In genomic region chr7:69465262-69465661, GRCh38 we compare ENCODE assay signal across 20 cellular contexts.
A peak's percentile ranks its signal among the peaks of the same experiment; 100 is the strongest.
DNase-seq lines count a peak whose midpoint lies in the region; ATAC-seq, FAIRE-seq and TF ChIP-seq lines count a peak whose summit lies in the region.
"Had no signal": no experiment of that assay in that cellular context is flagged by ENCODE, and none has a peak within 500 bp of the region (broad histone marks: within the 10 kb centered on the region; RNA-seq: fewer than 3 reads in every experiment).

No MANE protein-coding gene starts in this region.

- intact Hi-C loops in A673 (cut with micrococcal nuclease; ENCODE audit: unreplicated experiment) = no loop called here
- intact Hi-C loops in sciatic nerve (cut with DNase I) = no loop called here

- peaks cover 4% of the 10 kb centered on the region for H3K9me3 Mint-ChIP-seq in astrocyte (ENCODE audit: unreplicated experiment)

- ATAC-seq in sciatic nerve (peak; percentile 55), HG02798 (IDR thresholded peaks at IDR 0.05; ENCODE audit: poor library complexity, unreplicated experiment) (no peak), GM21723 (IDR thresholded peaks at IDR 0.05; ENCODE audit: unreplicated experiment) (no peak)
- ATAC-seq: A549, GM23338, HCT116 had no signal

- no peak overlapping the region for H3K4me3 Mint-ChIP-seq in astrocyte (ENCODE audit: unreplicated experiment)
- H3K4me3 Mint-ChIP-seq: CD4-positive, alpha-beta memory T cell; GM23338; H9 had no signal

- H3K27ac Mint-ChIP-seq in astrocyte (ENCODE audit: unreplicated experiment) = no peak overlapping the region
- H3K27ac Mint-ChIP-seq: CD4-positive, alpha-beta memory T cell; GM23338; H9 had no signal

- POLR2A ChIA-PET in A673 (lab: Charles Lee; ENCODE audit: low non-redundant PET) = no interaction called here

- H3K4me3 ChIP-seq in A673 (ENCODE audit: low read depth, low read length, poor library complexity, severe bottlenecking) (no peak overlapping the region), astrocyte (ENCODE audit: insufficient read depth, low read depth, low read length) (no peak overlapping the region)
- H3K4me3 ChIP-seq: A549, GM23338 had no signal

- no TSS peak for BruUV-seq in A673 (replicated peaks; lab: Mats Ljungman, UMichigan)

- H3K4me1 ChIP-seq in A673 (ENCODE audit: insufficient read depth, low read length, poor library complexity, severe bottlenecking) (no peaks in the 10 kb centered on the region), astrocyte (ENCODE audit: insufficient read depth, low read length) (no peaks in the 10 kb centered on the region)
- H3K4me1 ChIP-seq: A549 had no signal

- no peaks in the 10 kb centered on the region for H3K36me3 Mint-ChIP-seq in astrocyte (ENCODE audit: low read depth, unreplicated experiment)
- H3K36me3 Mint-ChIP-seq: CD4-positive, alpha-beta memory T cell had no signal

- H3K9me3 ChIP-seq in A673 (ENCODE audit: low read depth, low read length, poor library complexity, severe bottlenecking) (no peaks in the 10 kb centered on the region), astrocyte (ENCODE audit: insufficient read depth, low read depth, low read length) (peaks cover 4% of the 10 kb centered on the region)

- no peak overlapping the region for H3K27ac ChIP-seq in A673 (ENCODE audit: low read depth, low read length, poor library complexity, severe bottlenecking)
- no peak overlapping the region for H3K27ac ChIP-seq in astrocyte (ENCODE audit: low read depth, low read length)
- H3K27ac ChIP-seq: A549 had no signal

- H3K4me2 ChIP-seq in astrocyte (ENCODE audit: low read length) = no peak overlapping the region
- H3K4me2 ChIP-seq: A549, GM23338 had no signal

- CTCF ChIA-PET in A673 (lab: Charles Lee) = no interaction called here

- no peaks in the 10 kb centered on the region for H3K4me1 Mint-ChIP-seq in astrocyte (ENCODE audit: low read depth, unreplicated experiment)
- H3K4me1 Mint-ChIP-seq: CD4-positive, alpha-beta memory T cell; GM23338 had no signal

- no peaks in the 10 kb centered on the region for H3K36me3 ChIP-seq in A673 (ENCODE audit: insufficient read depth, low read length, poor library complexity, severe bottlenecking)
- H3K36me3 ChIP-seq in astrocyte (ENCODE audit: insufficient read depth, low read length) = no peaks in the 10 kb centered on the region

- DNase-seq in A673 (ENCODE audit: low spot score) (peak; percentile 18), NCI-H82 (lab: John Stamatoyannopoulos, UW) (peak; percentile 46), astrocyte (ENCODE audit: low read depth) (peak; percentile 2), sciatic nerve (ENCODE audit: low spot score) (no peak), DMS114 treated with DMSO at 0.1 percent for 48 hours (lab: John Stamatoyannopoulos, UW; ENCODE audit: unreplicated experiment) (no peak)
- DNase-seq: 8988T; C1 segment of cervical spinal cord; Calu3; CD4-positive, alpha-beta memory T cell; COR-L47; DMS153; DND-41; H9 had no signal

- peaks cover 1% of the 10 kb centered on the region for H3K27me3 Mint-ChIP-seq in astrocyte (ENCODE audit: low read depth, unreplicated experiment)
- H3K27me3 Mint-ChIP-seq: CD4-positive, alpha-beta memory T cell had no signal

- H4K20me1 ChIP-seq in astrocyte (ENCODE audit: insufficient read depth, low read length) = no peaks in the 10 kb centered on the region

- H3K27me3 ChIP-seq in A673 (replicated peaks; ENCODE audit: insufficient read depth, low read depth, low read length, poor library complexity) (no peaks in the 10 kb centered on the region), astrocyte (ENCODE audit: insufficient read depth, low read length) (no peaks in the 10 kb centered on the region)

- no peak overlapping the region for H2AFZ ChIP-seq in astrocyte (ENCODE audit: low read depth, low read length)
- H2AFZ ChIP-seq: GM23338 had no signal

- no peaks in the 10 kb centered on the region for H3K79me2 ChIP-seq in astrocyte (ENCODE audit: insufficient read depth, low read length)

- FAIRE-seq in astrocyte (lab: Jason Lieb, UNC) = no peak
- FAIRE-seq: A549, G401.6, GM12892 had no signal

- TF ChIP-seq CTCF in A673 (conservative IDR thresholded peaks at IDR 0.05; ENCODE audit: low read depth, low read length) (no peak), astrocyte (IDR thresholded peaks at IDR 0.05; ENCODE audit: insufficient read depth, low read depth, low read length) (no peak)

- H3K9ac ChIP-seq in astrocyte (ENCODE audit: low read length) = no peak overlapping the region

Comparison
In these comparisons a context has a peak if more than half of its experiments do, and no peak if none do; other contexts are left out.
1. DNase-seq: peak in A673 (single experiment), NCI-H82 (single experiment) and astrocyte (single experiment); none in sciatic nerve (single experiment) and DMS114 treated with DMSO at 0.1 percent for 48 hours (single experiment).